In genomic region chr10:100986952-100987684, GRCh38 we compare ENCODE assay signal across 8 cellular contexts. TPM values are rescaled to one million over a fixed set of nuclear protein-coding genes. Genes with fewer than 3 reads are reported as not detected.
DNase-seq lines count a peak whose midpoint lies in the region; ATAC-seq and TF ChIP-seq lines count a peak whose summit lies in the region.

MRPL43 (minus strand) TSS chr10:100987497; CDS start chr10:100987443, 54 bp downstream.
TWNK (plus strand) TSS chr10:100987543; CDS start chr10:100988211, 668 bp downstream.

- H3K4me1 Mint-ChIP-seq in activated CD4-positive, alpha-beta T cell treated with anti-CD3 and anti-CD28 coated beads, Interleukin-2, amount 10 ng/mL, durations not matched to agents 7 days and 5 days: peaks cover 42% of the 10 kb centered on the region

- CTCF ChIA-PET in activated CD4-positive, alpha-beta T cell treated with anti-CD3 and anti-CD28 coated beads, Interleukin-2, amount 10 ng/mL, durations not matched to agents 7 days and 5 days (lab: Charles Lee): interaction anchor here (0.6 to 1.3 kb wide), 3 partner anchors 16 to 32 kb away, joined by 3 to 6 read pairs (median 5); no protein-coding TSS in a partner anchor

- no peaks in the 10 kb centered on the region for H3K9me3 Mint-ChIP-seq in activated CD4-positive, alpha-beta T cell treated with anti-CD3 and anti-CD28 coated beads, Interleukin-2, amount 10 ng/mL, durations not matched to agents 7 days and 5 days

- no peak for TF ChIP-seq CTCF in coronary artery (IDR thresholded peaks at IDR 0.05)

- DNase-seq in AG20443 (ENCODE audit: low spot score) (peak; percentile 94), NCI-H526 (lab: John Stamatoyannopoulos, UW) (peak; percentile 49 to 84), coronary artery (ENCODE audit: low spot score) (peak; percentile 89), left lobe of liver (ENCODE audit: low spot score) (peak; percentile 88)
- DNase-seq in activated CD4-positive, alpha-beta T cell treated with anti-CD3 and anti-CD28 coated beads, Interleukin-2, amount 10 ng/mL, durations not matched to agents 7 days and 5 days: peak; percentile 90
- peak; percentile 84 for DNase-seq in stimulated activated CD4-positive, alpha-beta T cell treated with anti-CD3 and anti-CD28 coated beads, Interleukin-1b, Interleukin-23, amount 100 ng/mL, for 48 hours

- ATAC-seq in GM18909 (IDR thresholded peaks at IDR 0.05; ENCODE audit: poor library complexity, unreplicated experiment): peak; percentile 79
- peak; percentile 78 for ATAC-seq in HG03159 (IDR thresholded peaks at IDR 0.05; ENCODE audit: unreplicated experiment)
- ATAC-seq in left lobe of liver: peak; percentile 81

- POLR2A ChIA-PET in activated CD4-positive, alpha-beta T cell treated with anti-CD3 and anti-CD28 coated beads, Interleukin-2, amount 10 ng/mL, durations not matched to agents 7 days and 5 days (lab: Charles Lee): no interaction called here

- peak within 1 kb of the TSS; percentile 98 for H3K4me3 ChIP-seq in coronary artery

- no peaks in the 10 kb centered on the region for H3K27me3 Mint-ChIP-seq in activated CD4-positive, alpha-beta T cell treated with anti-CD3 and anti-CD28 coated beads, Interleukin-2, amount 10 ng/mL, durations not matched to agents 7 days and 5 days

- H3K36me3 Mint-ChIP-seq in activated CD4-positive, alpha-beta T cell treated with anti-CD3 and anti-CD28 coated beads, Interleukin-2, amount 10 ng/mL, durations not matched to agents 7 days and 5 days (ENCODE audit: low read depth): peaks cover 22% of the 10 kb centered on the region

- peak within 1 kb of the TSS; percentile 89 for H3K4me3 Mint-ChIP-seq in activated CD4-positive, alpha-beta T cell treated with anti-CD3 and anti-CD28 coated beads, Interleukin-2, amount 10 ng/mL, durations not matched to agents 7 days and 5 days

- peak within 1 kb of the TSS; percentile 83 for H3K27ac Mint-ChIP-seq in activated CD4-positive, alpha-beta T cell treated with anti-CD3 and anti-CD28 coated beads, Interleukin-2, amount 10 ng/mL, durations not matched to agents 7 days and 5 days

- H3K27ac ChIP-seq in coronary artery: peak within 1 kb of the TSS; percentile 69 to 85

RNA-seq across cellular contexts. Expression of gene MRPL43, which starts in this region (rescaled TPM):
- 10 to 100 TPM; 55.9 to 57.0 TPM for total RNA-seq in activated CD4-positive, alpha-beta T cell treated with anti-CD3 and anti-CD28 coated beads, Interleukin-2, amount 10 ng/mL, durations not matched to agents 7 days and 5 days
- 43.6 TPM for total RNA-seq in left lobe of liver

RNA-seq across cellular contexts. Expression of gene TWNK, which starts in this region (rescaled TPM):
- total RNA-seq in activated CD4-positive, alpha-beta T cell treated with anti-CD3 and anti-CD28 coated beads, Interleukin-2, amount 10 ng/mL, durations not matched to agents 7 days and 5 days: 10 to 100 TPM in 1 of 2 experiments, 1 to 10 TPM in 1; 9.9 to 11.6 TPM
- total RNA-seq in left lobe of liver: 3.2 TPM

Comparison
In these comparisons a context has a peak if more than half of its experiments do, and no peak if none do; other contexts are left out.
1. Peak in every context shown above with its lines: DNase-seq, ATAC-seq, H3K4me3 ChIP-seq and H3K27ac ChIP-seq.